In genomic region chr10:32326119-32326518, GRCh38 we compare ENCODE assay signal across 14 cellular contexts. TPM values are rescaled to one million over a fixed set of nuclear protein-coding genes. Genes with fewer than 3 reads are reported as not detected.
DNase-seq lines count a peak whose midpoint lies in the region; ATAC-seq, FAIRE-seq and TF ChIP-seq lines count a peak whose summit lies in the region.
"Had no signal": no experiment of that assay in that cellular context is flagged by ENCODE, and none has a peak within 500 bp of the region (broad histone marks: within the 10 kb centered on the region; RNA-seq: fewer than 3 reads in every experiment).

No MANE protein-coding gene starts in this region.

- no peak overlapping the region for H3K27ac ChIP-seq in endodermal cell (ENCODE audit: low read depth, low read length)
- H3K27ac ChIP-seq in pancreas, result no peak overlapping the region
- no peak overlapping the region for H3K27ac ChIP-seq in neuronal stem cell (replicated peaks; ENCODE audit: low read length)
- H3K27ac ChIP-seq: body of pancreas, lower lobe of right lung, Peyer's patch, right lobe of liver had no signal

- H3K27ac Mint-ChIP-seq in endodermal cell, result peak overlapping the region; percentile 38

- ATAC-seq in GM19452 (IDR thresholded peaks at IDR 0.05; ENCODE audit: unreplicated experiment), result peak; percentile 61
- peak; percentile 49 for ATAC-seq in HG02981 (IDR thresholded peaks at IDR 0.05; ENCODE audit: unreplicated experiment)
- ATAC-seq in pancreas, result no peak
- ATAC-seq in HG03196 (IDR thresholded peaks at IDR 0.05; ENCODE audit: unreplicated experiment), result no peak
- ATAC-seq: body of pancreas, lower lobe of right lung had no signal

- H2BK15ac ChIP-seq in neuronal stem cell (ENCODE audit: low read length), result no peak overlapping the region

- H3K4me3 Mint-ChIP-seq in endodermal cell, result no peak overlapping the region

- no peak for FAIRE-seq in pancreas (lab: Jason Lieb, UNC)

- no peak for TF ChIP-seq CTCF in GM12865 (IDR thresholded peaks at IDR 0.05; ENCODE audit: insufficient read depth, low read depth, low read length, missing control alignments)
- no peak for TF ChIP-seq CTCF in endodermal cell (conservative IDR thresholded peaks at IDR 0.05)
- no peak for TF ChIP-seq CTCF in pancreas (IDR thresholded peaks at IDR 0.05)

- no peak overlapping the region for H2BK12ac ChIP-seq in neuronal stem cell (ENCODE audit: low read length)

- H3K9me3 ChIP-seq in endodermal cell (ENCODE audit: control insufficient read depth, low read length) (no peaks in the 10 kb centered on the region), pancreas (no peaks in the 10 kb centered on the region), neuronal stem cell (replicated peaks in 1 of 2; ENCODE audit: control insufficient read depth in 2 of 2, insufficient read depth in 1 of 2, low read depth in 1 of 2, low read length in 2 of 2) (peaks cover 0 to 9% of the 10 kb centered on the region in 2 donors)
- H3K9me3 ChIP-seq: body of pancreas, lower lobe of right lung, Peyer's patch, right lobe of liver had no signal

- no peak overlapping the region for H3K14ac ChIP-seq in neuronal stem cell (ENCODE audit: low read length)

- no peak overlapping the region for H2AK5ac ChIP-seq in neuronal stem cell (ENCODE audit: low read depth, low read length)

- DNase-seq in GM12865 (ENCODE audit: low read depth) (peak; percentile 81), endodermal cell (no peak), pancreas (no peak), neuronal stem cell (ENCODE audit: low spot score) (no peak), EL (no peak)
- DNase-seq: body of pancreas, DMS 273 treated with DMSO at 0.1 percent for 48 hours, lower lobe of right lung, NCI-H1694 treated with DMSO at 0.1 percent for 48 hours, Peyer's patch, right lobe of liver had no signal

- H2BK5ac ChIP-seq in neuronal stem cell (ENCODE audit: low read length), result no peak overlapping the region

- H3K4me2 ChIP-seq in neuronal stem cell (ENCODE audit: insufficient read depth, low read length, poor library complexity, severe bottlenecking), result no peak overlapping the region

- H3K4me1 ChIP-seq in endodermal cell (ENCODE audit: control insufficient read depth, insufficient read depth, low read length) (peaks cover 15% of the 10 kb centered on the region), pancreas (peaks cover 28 to 63% (median 36%) of the 10 kb centered on the region in 3 donors), neuronal stem cell (ENCODE audit: control insufficient read depth in 2 of 2, insufficient read depth in 1 of 2, low read depth in 1 of 2, low read length in 2 of 2) (peaks cover 2 to 4% of the 10 kb centered on the region in 2 donors)

- intact Hi-C loops in pancreas (cut with DNase I), result no loop called here

- H4K8ac ChIP-seq in neuronal stem cell (ENCODE audit: low read depth, low read length), result no peak overlapping the region

- H2BK120ac ChIP-seq in neuronal stem cell (ENCODE audit: low read depth, low read length), result no peak overlapping the region

- H3K27me3 ChIP-seq in endodermal cell (ENCODE audit: control insufficient read depth, insufficient read depth, low read length, poor library complexity, severe bottlenecking) (no peaks in the 10 kb centered on the region), pancreas (no peaks in the 10 kb centered on the region), neuronal stem cell (ENCODE audit: control insufficient read depth in 3 of 3, insufficient read depth in 3 of 3, low read depth in 1 of 3, low read length in 3 of 3) (no peaks in the 10 kb centered on the region)
- H3K27me3 ChIP-seq: body of pancreas, Peyer's patch, right lobe of liver had no signal

- H3K9ac ChIP-seq in endodermal cell (ENCODE audit: extremely low read depth, low read length, poor library complexity, severe bottlenecking) (no peak overlapping the region), neuronal stem cell (ENCODE audit: low read depth, low read length, poor library complexity) (no peak overlapping the region)

- no peaks in the 10 kb centered on the region for H3K27me3 Mint-ChIP-seq in endodermal cell (ENCODE audit: insufficient read depth)

- no peak overlapping the region for H3K4ac ChIP-seq in neuronal stem cell (ENCODE audit: low read length)

- H2AFZ ChIP-seq in neuronal stem cell (ENCODE audit: low read length), result no peak overlapping the region

- peaks cover 9% of the 10 kb centered on the region for H3K36me3 ChIP-seq in endodermal cell (ENCODE audit: control insufficient read depth, insufficient read depth, low read length)
- no peaks in the 10 kb centered on the region for H3K36me3 ChIP-seq in pancreas
- H3K36me3 ChIP-seq in neuronal stem cell (replicated peaks in 1 of 2; ENCODE audit: control insufficient read depth in 2 of 2, insufficient read depth in 2 of 2, low read length in 2 of 2), result peaks cover 0 to 62% of the 10 kb centered on the region in 2 donors
- H3K36me3 ChIP-seq: lower lobe of right lung, Peyer's patch, right lobe of liver had no signal

- peaks cover 2% of the 10 kb centered on the region for H3K79me1 ChIP-seq in neuronal stem cell (ENCODE audit: low read depth, low read length)

- H3K18ac ChIP-seq in neuronal stem cell (ENCODE audit: low read length), result no peak overlapping the region

- peaks cover 45% of the 10 kb centered on the region for H3K4me1 Mint-ChIP-seq in endodermal cell

- peaks cover 14% of the 10 kb centered on the region for H3K36me3 Mint-ChIP-seq in endodermal cell (ENCODE audit: low read depth)

- H3K23ac ChIP-seq in neuronal stem cell (ENCODE audit: low read depth, low read length, poor library complexity), result no peak overlapping the region

- H3K4me3 ChIP-seq in GM12865 (ENCODE audit: low read depth, low read length) (no peak overlapping the region), endodermal cell (ENCODE audit: low read length) (no peak overlapping the region), pancreas (no peak overlapping the region), neuronal stem cell (ENCODE audit: low read length in 2 of 2) (no peak overlapping the region)
- H3K4me3 ChIP-seq: body of pancreas, lower lobe of right lung, Peyer's patch, right lobe of liver had no signal

- 82 to 83% methylated on average over 1 to 4 of the region's 4 CpGs for WGBS in endodermal cell (ENCODE audit: insufficient coverage in 1 of 2, insufficient read length in 1 of 2), 2 experiments
- 40 to 47% methylated on average over 4 of the region's 4 CpGs for WGBS in pancreas, 2 donors
- no CpG with 5 or more reads among the region's 4 CpGs for WGBS in neuronal stem cell (ENCODE audit: extremely low coverage in 2 of 2, insufficient read length in 2 of 2, insufficient replicate concordance in 1 of 2), 2 donors

- no peaks in the 10 kb centered on the region for H3K9me3 Mint-ChIP-seq in endodermal cell

- H4K91ac ChIP-seq in neuronal stem cell (ENCODE audit: low read depth, low read length, poor library complexity), result no peak overlapping the region

RNA-seq across cellular contexts. Expression of gene EPC1, which starts 20.8 kb away (rescaled TPM):
- 10 to 100 TPM; 27.9 to 40.3 TPM for total RNA-seq in endodermal cell
- polyA plus RNA-seq in endodermal cell (2013, experiment 1 of 2), result 32.5 TPM
- 32.7 TPM for polyA plus RNA-seq in endodermal cell (2013, experiment 2 of 2)
- total RNA-seq in pancreas, result 10 to 100 TPM; 12.9 to 21.8 (median 16.4) TPM
- polyA plus RNA-seq in pancreas, result 10 to 100 TPM; 11.3 to 19.8 TPM
- 25.4 TPM for polyA plus RNA-seq in neuronal stem cell (2013, experiment 1 of 2)
- 24.7 TPM for polyA plus RNA-seq in neuronal stem cell (2013, experiment 2 of 2)

Comparison
In these comparisons a context has a peak if more than half of its experiments do, and no peak if none do; other contexts are left out.
1. ATAC-seq: peak in GM19452 (single experiment) and HG02981 (single experiment); none in pancreas (0 of 4) and HG03196 (single experiment).